ENCODE assay signal across 1 cellular context in the genomic region with DNA sequence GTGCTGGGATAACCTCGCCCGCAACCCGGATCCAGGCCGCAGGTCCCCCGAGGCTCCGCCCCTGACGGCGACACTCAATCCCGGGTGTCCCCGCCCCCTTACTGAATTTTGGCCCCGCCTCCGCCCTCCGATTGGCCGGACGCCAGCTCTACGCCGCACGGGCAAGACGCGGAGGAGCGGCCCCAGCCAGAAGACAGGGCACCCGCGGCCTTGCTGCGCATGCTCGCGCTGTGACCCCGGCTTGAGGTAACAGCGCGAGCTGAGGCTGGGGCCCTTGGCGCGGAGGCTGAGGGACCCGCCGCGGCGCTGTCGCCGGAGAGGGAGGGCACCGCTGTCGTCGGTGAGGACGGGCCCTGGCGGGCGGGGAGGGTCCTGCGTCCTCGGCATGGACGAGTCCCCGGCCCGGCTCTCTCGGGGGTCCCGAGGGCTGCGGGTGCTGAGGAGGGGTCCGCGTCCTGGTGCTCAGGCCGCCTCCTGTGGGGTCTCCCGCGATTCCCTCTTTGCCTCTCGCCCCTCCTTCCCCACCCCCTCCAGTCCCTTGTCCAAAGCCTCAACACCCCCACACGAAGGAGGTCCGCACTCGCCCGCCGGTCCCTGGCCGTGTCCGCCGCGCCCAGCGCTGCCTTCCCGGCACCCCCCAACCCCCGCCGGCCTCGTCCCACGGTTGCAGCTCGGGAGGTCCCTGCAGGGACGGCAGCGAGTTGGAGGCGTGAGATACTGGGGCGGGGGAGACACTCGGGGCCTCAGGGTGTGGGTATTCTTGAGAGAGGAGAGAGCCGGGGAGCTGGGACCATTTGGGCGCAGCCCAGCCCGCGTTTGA.
TF ChIP-seq lines count a peak whose summit lies in the region.

A gene with protein sequence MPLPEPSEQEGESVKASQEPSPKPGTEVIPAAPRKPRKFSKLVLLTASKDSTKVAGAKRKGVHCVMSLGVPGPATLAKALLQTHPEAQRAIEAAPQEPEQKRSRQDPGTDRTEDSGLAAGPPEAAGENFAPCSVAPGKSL (plus strand): TSS at position 189 of the 820 bp plus-strand sequence. CDS start 13,235 bp downstream, outside the sequence.

TF ChIP-seq in HCT116, 20 proteins besides CTCF, POLR2A, EP300 and RAD21 (continued from another document):
- TF ChIP-seq CEBPB (IDR thresholded peaks at IDR 0.05; ENCODE audit: low read depth) = no peak
- TF ChIP-seq ZNF274 (IDR thresholded peaks at IDR 0.05; ENCODE audit: low read depth, low read length) = no peak
- TF ChIP-seq YY1 (IDR thresholded peaks at IDR 0.05; ENCODE audit: extremely low read depth, insufficient replicate concordance, low read depth, low read length) = no peak
- TF ChIP-seq, protein P1, sequence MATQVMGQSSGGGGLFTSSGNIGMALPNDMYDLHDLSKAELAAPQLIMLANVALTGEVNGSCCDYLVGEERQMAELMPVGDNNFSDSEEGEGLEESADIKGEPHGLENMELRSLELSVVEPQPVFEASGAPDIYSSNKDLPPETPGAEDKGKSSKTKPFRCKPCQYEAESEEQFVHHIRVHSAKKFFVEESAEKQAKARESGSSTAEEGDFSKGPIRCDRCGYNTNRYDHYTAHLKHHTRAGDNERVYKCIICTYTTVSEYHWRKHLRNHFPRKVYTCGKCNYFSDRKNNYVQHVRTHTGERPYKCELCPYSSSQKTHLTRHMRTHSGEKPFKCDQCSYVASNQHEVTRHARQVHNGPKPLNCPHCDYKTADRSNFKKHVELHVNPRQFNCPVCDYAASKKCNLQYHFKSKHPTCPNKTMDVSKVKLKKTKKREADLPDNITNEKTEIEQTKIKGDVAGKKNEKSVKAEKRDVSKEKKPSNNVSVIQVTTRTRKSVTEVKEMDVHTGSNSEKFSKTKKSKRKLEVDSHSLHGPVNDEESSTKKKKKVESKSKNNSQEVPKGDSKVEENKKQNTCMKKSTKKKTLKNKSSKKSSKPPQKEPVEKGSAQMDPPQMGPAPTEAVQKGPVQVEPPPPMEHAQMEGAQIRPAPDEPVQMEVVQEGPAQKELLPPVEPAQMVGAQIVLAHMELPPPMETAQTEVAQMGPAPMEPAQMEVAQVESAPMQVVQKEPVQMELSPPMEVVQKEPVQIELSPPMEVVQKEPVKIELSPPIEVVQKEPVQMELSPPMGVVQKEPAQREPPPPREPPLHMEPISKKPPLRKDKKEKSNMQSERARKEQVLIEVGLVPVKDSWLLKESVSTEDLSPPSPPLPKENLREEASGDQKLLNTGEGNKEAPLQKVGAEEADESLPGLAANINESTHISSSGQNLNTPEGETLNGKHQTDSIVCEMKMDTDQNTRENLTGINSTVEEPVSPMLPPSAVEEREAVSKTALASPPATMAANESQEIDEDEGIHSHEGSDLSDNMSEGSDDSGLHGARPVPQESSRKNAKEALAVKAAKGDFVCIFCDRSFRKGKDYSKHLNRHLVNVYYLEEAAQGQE (IDR thresholded peaks at IDR 0.05; ENCODE audit: low read depth) = no peak
- TF ChIP-seq FOSL1 (IDR thresholded peaks at IDR 0.05; ENCODE audit: low read depth) = no peak
- TF ChIP-seq CBX3 (IDR thresholded peaks at IDR 0.05; ENCODE audit: low read depth) = no peak; the same call in 1 of the 2 replicates
